ENCODE assay signal across 13 cellular contexts in the genomic region with DNA sequence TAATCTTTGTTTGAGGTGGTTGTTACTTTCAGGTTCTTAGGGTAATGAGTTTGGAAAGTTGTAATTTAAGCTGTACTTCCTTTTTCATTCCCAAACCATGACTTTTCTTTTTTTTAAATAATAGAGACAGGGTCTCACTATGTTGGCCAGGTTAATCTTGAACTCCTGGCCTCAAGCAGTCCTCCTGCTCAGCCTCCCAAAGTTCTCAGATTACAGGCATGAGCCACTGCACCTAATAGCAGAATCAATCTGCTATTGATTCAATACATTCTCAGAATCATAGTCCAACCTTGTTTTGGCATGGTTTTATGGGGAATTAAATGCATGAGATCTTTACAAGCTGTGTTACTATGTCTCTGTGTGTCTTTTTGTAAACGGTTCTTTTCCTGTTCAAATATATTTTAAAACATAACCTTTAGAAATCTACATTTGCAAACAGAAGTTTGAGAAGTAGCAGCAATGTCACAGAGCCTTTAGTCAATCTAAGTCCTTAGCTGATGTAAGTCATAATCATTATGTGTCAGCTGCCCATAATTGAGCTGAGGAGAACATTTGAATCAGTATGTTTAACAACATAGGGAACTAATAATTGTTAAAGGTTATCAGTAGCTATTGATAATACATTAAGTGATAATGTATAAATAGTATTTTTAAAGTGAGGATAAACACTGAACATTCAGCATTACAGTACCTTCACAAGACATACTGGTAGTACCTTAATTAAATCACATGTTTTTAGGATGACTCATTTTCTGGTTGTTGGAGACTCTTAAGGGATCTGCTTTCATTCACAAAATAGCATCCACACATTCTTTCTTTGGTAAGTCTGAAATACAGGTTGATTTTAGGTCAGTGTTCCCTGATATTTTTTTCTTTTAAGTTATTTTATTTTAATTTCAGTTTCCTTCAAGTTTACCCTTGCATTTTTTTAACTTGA. TPM values are rescaled to one million over a fixed set of nuclear protein-coding genes. Genes with fewer than 3 reads are reported as not detected.
DNase-seq lines count a peak whose midpoint lies in the region; ATAC-seq, FAIRE-seq and TF ChIP-seq lines count a peak whose summit lies in the region.
"Had no signal": no experiment of that assay in that cellular context is flagged by ENCODE, and none has a peak within 500 bp of the region (broad histone marks: within the 10 kb centered on the region; RNA-seq: fewer than 3 reads in every experiment).

No MANE protein-coding gene starts in this region.

- in situ Hi-C loops in mammary epithelial cell (cut with MboI; ENCODE audit: low sequenced_read_pairs in 2 of 2) = loop anchor here in 1 of 2 donors (10.0 kb wide), 1 partner anchor 50 kb away; no protein-coding TSS in a partner anchor

- BruUV-seq in mammary epithelial cell (replicated peaks; lab: Mats Ljungman, UMichigan) = no TSS peak

- DNase-seq in LHCN-M2 (ENCODE audit: low read depth) (peak; percentile 48), mammary epithelial cell (peak; percentile 65), superior temporal gyrus (ENCODE audit: extremely low spot score) (no peak), SHP77 (lab: John Stamatoyannopoulos, UW) (no peak)
- no peak for DNase-seq in stimulated activated CD4-positive, alpha-beta T cell treated with anti-CD3 and anti-CD28 coated beads, Interleukin-2, amount 100 ng/mL, for 48 hours
- DNase-seq: DMS79 treated with DMSO at 0.1 percent for 48 hours, left ventricle myocardium superior, NCI-H1417, retina, Right ventricle myocardium superior had no signal

- dilution Hi-C loops in mammary epithelial cell (cut with HindIII; ENCODE audit: low sequenced_read_pairs) = no loop called here

- no peaks in the 10 kb centered on the region for H3K36me3 ChIP-seq in mammary epithelial cell (ENCODE audit: insufficient read depth, low read length)
- no peaks in the 10 kb centered on the region for H3K36me3 ChIP-seq in mesodermal cell (ENCODE audit: control insufficient read depth, insufficient read depth, low read length)

- CTCF ChIA-PET in mammary epithelial cell (lab: Charles Lee; ENCODE audit: low non-redundant PET) = interaction anchor here (1.0 kb wide), 1 partner anchor 132 kb away, joined by 6 read pairs; no protein-coding TSS in a partner anchor

- no peak for TF ChIP-seq CTCF in mammary epithelial cell (conservative IDR thresholded peaks at IDR 0.05 in 1 of 2, IDR thresholded peaks at IDR 0.05 in 1 of 2; ENCODE audit: extremely low read depth in 1 of 2, insufficient read depth in 1 of 2, low read depth in 1 of 2, low read length in 2 of 2)

- no peak overlapping the region for H3K9ac ChIP-seq in mammary epithelial cell (ENCODE audit: insufficient read depth, low read length)

- 39% methylated on average over 1 of the region's 1 CpG for WGBS in mammary epithelial cell (ENCODE audit: low coverage, missing lambda C conversion rate)
- WGBS in mesodermal cell (ENCODE audit: insufficient coverage in 2 of 2), 2 experiments = no CpG with 5 or more reads among the region's 1 CpG

- no peaks in the 10 kb centered on the region for H4K20me1 ChIP-seq in mammary epithelial cell (ENCODE audit: insufficient read depth, low read length)

- no peaks in the 10 kb centered on the region for H3K27me3 ChIP-seq in mammary epithelial cell (ENCODE audit: insufficient read depth, low read length)

- no peak overlapping the region for H2AFZ ChIP-seq in mammary epithelial cell (ENCODE audit: low read depth, low read length)

- H3K9me3 ChIP-seq in mammary epithelial cell (replicated peaks; ENCODE audit: insufficient read depth, low read length) (no peaks in the 10 kb centered on the region), mesodermal cell (ENCODE audit: control insufficient read depth, low read length) (no peaks in the 10 kb centered on the region)

- intact Hi-C loops in mammary epithelial cell (cut with micrococcal nuclease) = no loop called here

- no peak for ATAC-seq in HG03108 (IDR thresholded peaks at IDR 0.05; ENCODE audit: unreplicated experiment)
- ATAC-seq: left ventricle myocardium superior had no signal

- H3K27ac ChIP-seq in mammary epithelial cell (ENCODE audit: insufficient read depth, low read depth, low read length) = peak overlapping the region; percentile 7
- peak overlapping the region; percentile 75 for H3K27ac ChIP-seq in mesodermal cell (ENCODE audit: low read depth, low read length, severe bottlenecking)

- peaks cover 62% of the 10 kb centered on the region for H3K79me2 ChIP-seq in mammary epithelial cell (ENCODE audit: insufficient read depth, low read length)

- H3K4me1 ChIP-seq in mammary epithelial cell (ENCODE audit: insufficient read depth, low read length) (peaks cover 41% of the 10 kb centered on the region), mesodermal cell (ENCODE audit: control insufficient read depth, insufficient read depth, low read length, poor library complexity, severe bottlenecking) (peaks cover 25% of the 10 kb centered on the region)

- H3K4me2 ChIP-seq in mammary epithelial cell (ENCODE audit: insufficient read depth, low read depth, low read length) = peak overlapping the region; percentile 41

- H3K4me3 ChIP-seq in mammary epithelial cell (replicated peaks in 1 of 3; ENCODE audit: insufficient read depth in 1 of 3, low read depth in 2 of 3, low read length in 3 of 3) (no peak overlapping the region), mesodermal cell (ENCODE audit: extremely low read depth, insufficient read depth, low read length, poor library complexity, severe bottlenecking) (no peak overlapping the region)

- FAIRE-seq in G401.6 (lab: Jason Lieb, UNC) = peak; percentile 96

RNA-seq across cellular contexts. Expression of a gene that starts 8.8 kb away (rescaled TPM):
- total RNA-seq in LHCN-M2 (2014; rRNA removed) (17.1 and 18.5 TPM in 2 replicates), mammary epithelial cell (10 to 100 TPM; 19.3 to 22.1 TPM)
- 10.2 TPM for polyA plus RNA-seq in LHCN-M2 (2012)
- polyA plus RNA-seq in mammary epithelial cell = 9.8 TPM
- polyA minus RNA-seq in mammary epithelial cell = 12.5 TPM
- polyA plus RNA-seq in mesodermal cell (2013, experiment 1 of 2) = 87.0 TPM
- polyA plus RNA-seq in mesodermal cell (2013, experiment 2 of 2) = 84.7 TPM

Comparison
In these comparisons a context has a peak if more than half of its experiments do, and no peak if none do; other contexts are left out.
1. DNase-seq: peak in LHCN-M2 (single experiment) and mammary epithelial cell (single experiment); none in stimulated activated CD4-positive, alpha-beta T cell treated with anti-CD3 and anti-CD28 coated beads, Interleukin-2, amount 100 ng/mL, for 48 hours (0 of 2), superior temporal gyrus (single experiment) and SHP77 (0 of 2).